Comparison of ENCODE assay signal across 10 cellular contexts in genomic region chr19:49064768-49065611, GRCh38. TPM values are rescaled to one million over a fixed set of nuclear protein-coding genes. Genes with fewer than 3 reads are reported as not detected.
DNase-seq lines count a peak whose midpoint lies in the region; ATAC-seq, FAIRE-seq and TF ChIP-seq lines count a peak whose summit lies in the region.
"Had no signal": no experiment of that assay in that cellular context is flagged by ENCODE, and none has a peak within 500 bp of the region (broad histone marks: within the 10 kb centered on the region; RNA-seq: fewer than 3 reads in every experiment).

NTF4 (minus strand) TSS chr19:49064818; CDS start chr19:49061997, 2,821 bp downstream.

- H3K4me3 ChIP-seq in BLaER1 (no peak within 1 kb of the TSS), coronary artery (peak within 1 kb of the TSS; percentile 55)
- no peak within 1 kb of the TSS for H3K4me3 ChIP-seq in CD8-positive, alpha-beta memory T cell (ENCODE audit: low read length)

- POLR2A ChIA-PET in naive thymus-derived CD8-positive, alpha-beta T cell (lab: Charles Lee) = interaction anchor here (0.6 kb wide), 1 partner anchor 45 kb away, joined by 3 read pairs; no protein-coding TSS in a partner anchor
- POLR2A ChIA-PET in CD8-positive, alpha-beta memory T cell (lab: Charles Lee) = no interaction called here

- H3K4me2 ChIP-seq in BLaER1 = peak within 1 kb of the TSS; percentile 50

- DNase-seq in coronary artery (ENCODE audit: low spot score) = no peak
- no peak for DNase-seq in naive thymus-derived CD8-positive, alpha-beta T cell
- DNase-seq in GM19239 (ENCODE audit: insufficient read length, low spot score) = no peak
- no peak for DNase-seq in CD8-positive, alpha-beta memory T cell
- DNase-seq in stimulated activated effector memory CD8-positive, alpha-beta T cell treated with anti-CD3 and anti-CD28 coated beads, Interleukin-12 subunit alpha, Interleukin-12 subunit beta, amount 100 ng/mL, for 72 hours (ENCODE audit: low spot score in 2 of 2) = no peak
- DNase-seq: NCI-H1092 treated with DMSO at 0.1 percent for 48 hours had no signal

- no peaks in the 10 kb centered on the region for H3K36me3 ChIP-seq in BLaER1
- no peaks in the 10 kb centered on the region for H3K36me3 ChIP-seq in CD8-positive, alpha-beta memory T cell (ENCODE audit: insufficient read depth, low read length)

- peaks cover 0 to 9% (median 0%) of the 10 kb centered on the region in 3 donors for H3K36me3 Mint-ChIP-seq in naive thymus-derived CD8-positive, alpha-beta T cell
- peaks cover 0 to 3% (median 0%) of the 10 kb centered on the region in 3 donors for H3K36me3 Mint-ChIP-seq in CD8-positive, alpha-beta memory T cell
- no peaks in the 10 kb centered on the region for H3K36me3 Mint-ChIP-seq in stimulated activated effector memory CD8-positive, alpha-beta T cell treated with anti-CD3 and anti-CD28 coated beads, Interleukin-12 subunit alpha, Interleukin-12 subunit beta, amount 100 ng/mL, for 72 hours
- H3K36me3 Mint-ChIP-seq: activated naive CD8-positive, alpha-beta T cell had no signal

- peak within 1 kb of the TSS in 2 of 10 donors; percentile 37 to 79 for H3K27ac Mint-ChIP-seq in naive thymus-derived CD8-positive, alpha-beta T cell
- peak within 1 kb of the TSS in 1 of 8 donors; percentile 72 for H3K27ac Mint-ChIP-seq in CD8-positive, alpha-beta memory T cell
- no peak within 1 kb of the TSS for H3K27ac Mint-ChIP-seq in stimulated activated effector memory CD8-positive, alpha-beta T cell treated with anti-CD3 and anti-CD28 coated beads, Interleukin-12 subunit alpha, Interleukin-12 subunit beta, amount 100 ng/mL, for 72 hours
- H3K27ac Mint-ChIP-seq: activated naive CD8-positive, alpha-beta T cell had no signal

- ATAC-seq in naive thymus-derived CD8-positive, alpha-beta T cell = peak; percentile 18 to 54
- no peak for ATAC-seq in HG03378 (IDR thresholded peaks at IDR 0.05; ENCODE audit: unreplicated experiment)
- ATAC-seq in stimulated activated effector memory CD8-positive, alpha-beta T cell treated with anti-CD3 and anti-CD28 coated beads, Interleukin-12 subunit alpha, Interleukin-12 subunit beta, amount 100 ng/mL, for 72 hours = no peak

- CTCF ChIA-PET in CD8-positive, alpha-beta memory T cell (lab: Charles Lee) = no interaction called here

- no peaks in the 10 kb centered on the region for H3K9me3 ChIP-seq in BLaER1
- no peaks in the 10 kb centered on the region for H3K9me3 ChIP-seq in CD8-positive, alpha-beta memory T cell (ENCODE audit: low read length)

- H3K4me1 ChIP-seq in BLaER1 = 0 out of 2 replicates have a peak, but pooled peaks cover 4% of the 10 kb centered on the region
- no peaks in the 10 kb centered on the region for H3K4me1 ChIP-seq in CD8-positive, alpha-beta memory T cell (ENCODE audit: insufficient read depth, low read length)

- no peak within 1 kb of the TSS for H3K9ac ChIP-seq in BLaER1

- peaks cover 0 to 9% (median 0%) of the 10 kb centered on the region in 9 donors for H3K9me3 Mint-ChIP-seq in naive thymus-derived CD8-positive, alpha-beta T cell
- H3K9me3 Mint-ChIP-seq in CD8-positive, alpha-beta memory T cell = peaks cover 0 to 3% (median 2%) of the 10 kb centered on the region in 5 donors
- no peaks in the 10 kb centered on the region for H3K9me3 Mint-ChIP-seq in stimulated activated effector memory CD8-positive, alpha-beta T cell treated with anti-CD3 and anti-CD28 coated beads, Interleukin-12 subunit alpha, Interleukin-12 subunit beta, amount 100 ng/mL, for 72 hours

- H3K27me3 Mint-ChIP-seq in naive thymus-derived CD8-positive, alpha-beta T cell = peaks cover 27 to 67% (median 51%) of the 10 kb centered on the region in 5 donors
- H3K27me3 Mint-ChIP-seq in CD8-positive, alpha-beta memory T cell = peaks cover 57 to 70% of the 10 kb centered on the region in 2 donors

- no peak for TF ChIP-seq CTCF in coronary artery (IDR thresholded peaks at IDR 0.05)

- TF ChIP-seq EP300 in Ishikawa (IDR thresholded peaks at IDR 0.05; ENCODE audit: borderline replicate concordance) = no peak

- TF ChIP-seq RAD21 in Ishikawa (IDR thresholded peaks at IDR 0.05; ENCODE audit: low read depth) = no peak

- H4K20me1 ChIP-seq in BLaER1 = no peaks in the 10 kb centered on the region

- H3K4me1 Mint-ChIP-seq in naive thymus-derived CD8-positive, alpha-beta T cell = peaks cover 0 to 5% (median 0%) of the 10 kb centered on the region in 4 donors
- H3K4me1 Mint-ChIP-seq in CD8-positive, alpha-beta memory T cell = peaks cover 0 to 3% (median 0%) of the 10 kb centered on the region in 3 donors
- peaks cover 6% of the 10 kb centered on the region for H3K4me1 Mint-ChIP-seq in stimulated activated effector memory CD8-positive, alpha-beta T cell treated with anti-CD3 and anti-CD28 coated beads, Interleukin-12 subunit alpha, Interleukin-12 subunit beta, amount 100 ng/mL, for 72 hours

- FAIRE-seq in GM19239 (lab: Jason Lieb, UNC) = no peak

- peak within 1 kb of the TSS in 5 of 10 donors; percentile 20 to 42 (median 26) for H3K4me3 Mint-ChIP-seq in naive thymus-derived CD8-positive, alpha-beta T cell
- peak within 1 kb of the TSS in 1 of 7 donors; percentile 9 for H3K4me3 Mint-ChIP-seq in CD8-positive, alpha-beta memory T cell
- no peak within 1 kb of the TSS for H3K4me3 Mint-ChIP-seq in stimulated activated effector memory CD8-positive, alpha-beta T cell treated with anti-CD3 and anti-CD28 coated beads, Interleukin-12 subunit alpha, Interleukin-12 subunit beta, amount 100 ng/mL, for 72 hours
- H3K4me3 Mint-ChIP-seq: activated naive CD8-positive, alpha-beta T cell had no signal

- no peak within 1 kb of the TSS for H3K27ac ChIP-seq in BLaER1
- H3K27ac ChIP-seq in coronary artery = no peak within 1 kb of the TSS
- no peak within 1 kb of the TSS for H3K27ac ChIP-seq in CD8-positive, alpha-beta memory T cell (ENCODE audit: low read depth, low read length)

- peaks cover 90% of the 10 kb centered on the region for H3K27me3 ChIP-seq in BLaER1
- H3K27me3 ChIP-seq in CD8-positive, alpha-beta memory T cell (ENCODE audit: insufficient read depth, low read length, poor library complexity, severe bottlenecking) = peaks cover 14% of the 10 kb centered on the region

TF ChIP-seq in Ishikawa, 13 proteins besides CTCF, POLR2A, EP300 and RAD21:
- TF ChIP-seq MAX (IDR thresholded peaks at IDR 0.05) (0 out of 2 replicates have a peak, but pooled peaks have one; percentile 17), YY1 (IDR thresholded peaks at IDR 0.05; ENCODE audit: low read depth) (no peak), TCF12 (IDR thresholded peaks at IDR 0.05; ENCODE audit: low read depth) (no peak)

RNA-seq across cellular contexts. Expression of gene NTF4, which starts in this region (rescaled TPM):
- total RNA-seq in naive thymus-derived CD8-positive, alpha-beta T cell = not detected
- not detected for polyA plus RNA-seq in naive thymus-derived CD8-positive, alpha-beta T cell
- total RNA-seq in CD8-positive, alpha-beta memory T cell = not detected
- not detected for polyA plus RNA-seq in CD8-positive, alpha-beta memory T cell

Comparison
In these comparisons a context has a peak if more than half of its experiments do, and no peak if none do; other contexts are left out.
1. Peak in ATAC-seq in naive thymus-derived CD8-positive, alpha-beta T cell; RNA of the gene not detected or under 1 TPM.